26 cellular contexts compared by ENCODE assay signal in genomic region chrX:2408856-2409255, GRCh38.
"Had no signal": no experiment of that assay in that cellular context is flagged by ENCODE, and none has a peak within 500 bp of the region (broad histone marks: within the 10 kb centered on the region; RNA-seq: fewer than 3 reads in every experiment).

No MANE protein-coding gene starts in this region.

- H3K4me1 Mint-ChIP-seq: naive thymus-derived CD4-positive, alpha-beta T cell; natural killer cell; stimulated activated effector memory CD8-positive, alpha-beta T cell treated with anti-CD3 and anti-CD28 coated beads, Interleukin-12 subunit alpha, Interleukin-12 subunit beta, amount 100 ng/mL, for 72 hours had no signal

- H3K9me3 Mint-ChIP-seq: natural killer cell had no signal

- H3K9me3 ChIP-seq: psoas muscle, thoracic aorta, thyroid gland, vagina had no signal

- H3K27me3 ChIP-seq: neural progenitor cell, ovary, right lobe of liver, sigmoid colon, stomach, thyroid gland, tibial nerve, upper lobe of left lung, vagina had no signal

- H3K4me2 ChIP-seq: neural progenitor cell had no signal

- H3K79me2 ChIP-seq: parathyroid adenoma had no signal

- H3K9ac ChIP-seq: neural progenitor cell, parathyroid adenoma had no signal

- H3K4me1 ChIP-seq: parathyroid adenoma, sigmoid colon, thyroid gland, tibial nerve, upper lobe of left lung, vagina had no signal

- H2AFZ ChIP-seq: neural progenitor cell, parathyroid adenoma had no signal

- H3K27me3 Mint-ChIP-seq: naive thymus-derived CD4-positive, alpha-beta T cell; progenitor cell of endocrine pancreas; stimulated activated naive B cell treated with anti-CD40 and anti-IgM and Interleukin-4, amounts not matched to agents 10 μg/mL and 1 μg/mL and 100 μg/mL, for 72 hours; stimulated activated naive CD8-positive, alpha-beta T cell treated with anti-CD3 and anti-CD28 coated beads, Interleukin-15, Interleukin-2, amounts not matched to agents 100 ng/mL and 50 ng/mL, for 24 hours had no signal

- H3K4me3 ChIP-seq: neural progenitor cell, ovary, psoas muscle, right lobe of liver, sigmoid colon, stomach, thoracic aorta, thyroid gland, tibial nerve, upper lobe of left lung, vagina had no signal

- H3K4me3 Mint-ChIP-seq: naive thymus-derived CD4-positive, alpha-beta T cell; natural killer cell; nephron; neural progenitor cell; stimulated activated effector memory CD8-positive, alpha-beta T cell treated with anti-CD3 and anti-CD28 coated beads, Interleukin-12 subunit alpha, Interleukin-12 subunit beta, amount 100 ng/mL, for 72 hours; stimulated activated naive B cell treated with anti-CD40 and anti-IgM and Interleukin-4, amounts not matched to agents 10 μg/mL and 1 μg/mL and 100 μg/mL, for 72 hours; stimulated activated naive CD8-positive, alpha-beta T cell treated with anti-CD3 and anti-CD28 coated beads, Interleukin-15, Interleukin-2, amounts not matched to agents 100 ng/mL and 50 ng/mL, for 24 hours had no signal

- H3K27ac ChIP-seq: neural progenitor cell, ovary, parathyroid adenoma, psoas muscle, right lobe of liver, sigmoid colon, stomach, thoracic aorta, thyroid gland, tibial nerve, upper lobe of left lung, vagina had no signal

- DNase-seq: naive thymus-derived CD4-positive, alpha-beta T cell; natural killer cell; ovary; psoas muscle; right cardiac atrium; right lobe of liver; sigmoid colon; small intestine; stimulated activated CD4-positive, alpha-beta T cell treated with anti-CD3 and anti-CD28 coated beads, Interleukin-15, amount 100 ng/mL, for 24 hours; stimulated activated CD4-positive, alpha-beta T cell treated with anti-CD3 and anti-CD28 coated beads, Interleukin-2, amount 100 ng/mL, for 24 hours; stimulated activated CD4-positive, alpha-beta T cell treated with anti-CD3 and anti-CD28 coated beads, Interleukin-2, amount 100 ng/mL, for 48 hours; stimulated activated CD4-positive, alpha-beta T cell treated with anti-CD3 and anti-CD28 coated beads, Interleukin-4, amount 100 ng/mL, for 24 hours; stimulated activated naive B cell treated with anti-CD40 and anti-IgM and Interleukin-4, amounts not matched to agents 10 μg/mL and 1 μg/mL and 100 μg/mL, for 72 hours; stimulated activated naive CD4-positive, alpha-beta T cell treated with Interleukin-2 at 50 U/mL for 16 hours; stomach; thyroid gland; upper lobe of left lung had no signal

- ATAC-seq: naive thymus-derived CD4-positive, alpha-beta T cell; natural killer cell; right cardiac atrium; right lobe of liver; stimulated activated effector memory CD8-positive, alpha-beta T cell treated with anti-CD3 and anti-CD28 coated beads, Interleukin-12 subunit alpha, Interleukin-12 subunit beta, amount 100 ng/mL, for 72 hours; stimulated activated naive B cell treated with anti-CD40 and anti-IgM and Interleukin-4, amounts not matched to agents 10 μg/mL and 1 μg/mL and 100 μg/mL, for 72 hours had no signal

- H3K27ac Mint-ChIP-seq: naive thymus-derived CD4-positive, alpha-beta T cell; natural killer cell; nephron; progenitor cell of endocrine pancreas; stimulated activated effector memory CD8-positive, alpha-beta T cell treated with anti-CD3 and anti-CD28 coated beads, Interleukin-12 subunit alpha, Interleukin-12 subunit beta, amount 100 ng/mL, for 72 hours; stimulated activated naive B cell treated with anti-CD40 and anti-IgM and Interleukin-4, amounts not matched to agents 10 μg/mL and 1 μg/mL and 100 μg/mL, for 72 hours; stimulated activated naive CD8-positive, alpha-beta T cell treated with anti-CD3 and anti-CD28 coated beads, Interleukin-15, Interleukin-2, amounts not matched to agents 100 ng/mL and 50 ng/mL, for 24 hours had no signal

- H3K36me3 ChIP-seq: ovary had no signal
